ENCODE assay signal across 17 cellular contexts in genomic region chr9:4196886-4197285, GRCh38.
DNase-seq lines count a peak whose midpoint lies in the region; ATAC-seq and TF ChIP-seq lines count a peak whose summit lies in the region.
"Had no signal": no experiment of that assay in that cellular context is flagged by ENCODE, and none has a peak within 500 bp of the region (broad histone marks: within the 10 kb centered on the region; RNA-seq: fewer than 3 reads in every experiment).

No MANE protein-coding gene starts in this region.

- H3K27ac ChIP-seq in BLaER1 = no peak overlapping the region
- H3K27ac ChIP-seq: left lung, PC-9, SJCRH30 had no signal

- no peaks in the 10 kb centered on the region for H3K27me3 ChIP-seq in BLaER1
- H3K27me3 ChIP-seq: left lung, SJCRH30 had no signal

- H3K9me3 Mint-ChIP-seq in activated CD4-positive, alpha-beta memory T cell treated with anti-CD3 and anti-CD28 coated beads, Interleukin-2, amount 10 ng/mL, durations not matched to agents 7 days and 5 days = peaks cover 27% of the 10 kb centered on the region

- 0 out of 2 replicates have a peak overlapping the region, but pooled peaks have one; percentile 21 for H3K4me3 ChIP-seq in BLaER1
- H3K4me3 ChIP-seq in cardiac fibroblast (replicated peaks in 1 of 2; ENCODE audit: low read depth in 2 of 2, low read length in 2 of 2) = no peak overlapping the region
- no peak overlapping the region for H3K4me3 ChIP-seq in fibroblast of the aortic adventitia (ENCODE audit: low read depth, low read length)
- H3K4me3 ChIP-seq: left lung, PC-9, SJCRH30 had no signal

- ATAC-seq in sciatic nerve (no peak), HG02798 (IDR thresholded peaks at IDR 0.05; ENCODE audit: poor library complexity, unreplicated experiment) (no peak), HG03196 (IDR thresholded peaks at IDR 0.05; ENCODE audit: unreplicated experiment) (no peak)
- ATAC-seq: activated T-cell treated with anti-CD3 and anti-CD28 coated beads, Interleukin-2, amount 50 U/mL, for 72 hours; effector memory CD8-positive, alpha-beta T cell; left lung had no signal

- H3K4me1 Mint-ChIP-seq in activated CD4-positive, alpha-beta memory T cell treated with anti-CD3 and anti-CD28 coated beads, Interleukin-2, amount 10 ng/mL, durations not matched to agents 7 days and 5 days = no peaks in the 10 kb centered on the region
- H3K4me1 Mint-ChIP-seq: activated naive CD4-positive, alpha-beta T cell treated with anti-CD3 and anti-CD28 coated beads, Interleukin-2, amount 10 ng/mL, durations not matched to agents 7 days and 5 days; nephron progenitor cell had no signal

- no peaks in the 10 kb centered on the region for H4K20me1 ChIP-seq in BLaER1

- intact Hi-C loops in sciatic nerve (cut with DNase I) = no loop called here

- no peaks in the 10 kb centered on the region for H3K36me3 Mint-ChIP-seq in activated CD4-positive, alpha-beta memory T cell treated with anti-CD3 and anti-CD28 coated beads, Interleukin-2, amount 10 ng/mL, durations not matched to agents 7 days and 5 days (ENCODE audit: low read depth)

- no peak overlapping the region for H3K4me3 Mint-ChIP-seq in activated CD4-positive, alpha-beta memory T cell treated with anti-CD3 and anti-CD28 coated beads, Interleukin-2, amount 10 ng/mL, durations not matched to agents 7 days and 5 days
- H3K4me3 Mint-ChIP-seq: activated naive CD4-positive, alpha-beta T cell treated with anti-CD3 and anti-CD28 coated beads, Interleukin-2, amount 10 ng/mL, durations not matched to agents 7 days and 5 days; activated T-cell treated with anti-CD3 and anti-CD28 coated beads, Interleukin-2, amount 50 U/mL, for 72 hours; effector memory CD8-positive, alpha-beta T cell; nephron progenitor cell had no signal

- peaks cover 72% of the 10 kb centered on the region for H3K9me3 ChIP-seq in BLaER1
- H3K9me3 ChIP-seq: SJCRH30 had no signal

- H3K27ac Mint-ChIP-seq in activated CD4-positive, alpha-beta memory T cell treated with anti-CD3 and anti-CD28 coated beads, Interleukin-2, amount 10 ng/mL, durations not matched to agents 7 days and 5 days = no peak overlapping the region
- H3K27ac Mint-ChIP-seq: activated naive CD4-positive, alpha-beta T cell treated with anti-CD3 and anti-CD28 coated beads, Interleukin-2, amount 10 ng/mL, durations not matched to agents 7 days and 5 days; activated T-cell treated with anti-CD3 and anti-CD28 coated beads, Interleukin-2, amount 50 U/mL, for 72 hours; effector memory CD8-positive, alpha-beta T cell; nephron progenitor cell had no signal

- H3K4me1 ChIP-seq in BLaER1 = no peaks in the 10 kb centered on the region
- H3K4me1 ChIP-seq: left lung, SJCRH30 had no signal

- peaks cover 1% of the 10 kb centered on the region for H3K27me3 Mint-ChIP-seq in activated CD4-positive, alpha-beta memory T cell treated with anti-CD3 and anti-CD28 coated beads, Interleukin-2, amount 10 ng/mL, durations not matched to agents 7 days and 5 days
- H3K27me3 Mint-ChIP-seq: activated naive CD4-positive, alpha-beta T cell treated with anti-CD3 and anti-CD28 coated beads, Interleukin-2, amount 10 ng/mL, durations not matched to agents 7 days and 5 days had no signal

- no peak overlapping the region for H3K9ac ChIP-seq in BLaER1

- DNase-seq in HT1080 (ENCODE audit: low read depth) (peak; percentile 41), cardiac fibroblast (ENCODE audit: low read depth in 2 of 2) (peak; percentile 37), fibroblast of the aortic adventitia (ENCODE audit: low read depth) (peak; percentile 15), sciatic nerve (ENCODE audit: low spot score) (no peak)
- DNase-seq in activated CD4-positive, alpha-beta memory T cell treated with anti-CD3 and anti-CD28 coated beads, Interleukin-2, amount 10 ng/mL, durations not matched to agents 7 days and 5 days = no peak
- DNase-seq: activated naive CD4-positive, alpha-beta T cell treated with anti-CD3 and anti-CD28 coated beads, Interleukin-2, amount 10 ng/mL, durations not matched to agents 7 days and 5 days; Calu3; effector memory CD8-positive, alpha-beta T cell; left lung; NCI-H774; nephron progenitor cell had no signal

- POLR2A ChIA-PET in activated CD4-positive, alpha-beta memory T cell treated with anti-CD3 and anti-CD28 coated beads, Interleukin-2, amount 10 ng/mL, durations not matched to agents 7 days and 5 days (lab: Charles Lee) = no interaction called here

- CTCF ChIA-PET in activated CD4-positive, alpha-beta memory T cell treated with anti-CD3 and anti-CD28 coated beads, Interleukin-2, amount 10 ng/mL, durations not matched to agents 7 days and 5 days (lab: Charles Lee) = interaction anchor here (1.2 kb wide), 1 partner anchor 14 kb away, joined by 3 read pairs; no protein-coding TSS in a partner anchor

- H3K36me3 ChIP-seq in BLaER1 = no peaks in the 10 kb centered on the region
- H3K36me3 ChIP-seq: left lung, SJCRH30 had no signal

- TF ChIP-seq CTCF in cardiac fibroblast (IDR thresholded peaks at IDR 0.05; ENCODE audit: low read depth, low read length) (no peak), fibroblast of the aortic adventitia (IDR thresholded peaks at IDR 0.05; ENCODE audit: insufficient read depth, low read length) (no peak)

- no peak overlapping the region for H3K4me2 ChIP-seq in BLaER1
- H3K4me2 ChIP-seq: PC-9 had no signal

Comparison
In these comparisons a context has a peak if more than half of its experiments do, and no peak if none do; other contexts are left out.
1. DNase-seq: peak in HT1080 (single experiment), cardiac fibroblast (2 of 2) and fibroblast of the aortic adventitia (single experiment); none in sciatic nerve (single experiment) and activated CD4-positive, alpha-beta memory T cell treated with anti-CD3 and anti-CD28 coated beads, Interleukin-2, amount 10 ng/mL, durations not matched to agents 7 days and 5 days (single experiment).